ENCODE assay signal across 8 cellular contexts in the genomic region with DNA sequence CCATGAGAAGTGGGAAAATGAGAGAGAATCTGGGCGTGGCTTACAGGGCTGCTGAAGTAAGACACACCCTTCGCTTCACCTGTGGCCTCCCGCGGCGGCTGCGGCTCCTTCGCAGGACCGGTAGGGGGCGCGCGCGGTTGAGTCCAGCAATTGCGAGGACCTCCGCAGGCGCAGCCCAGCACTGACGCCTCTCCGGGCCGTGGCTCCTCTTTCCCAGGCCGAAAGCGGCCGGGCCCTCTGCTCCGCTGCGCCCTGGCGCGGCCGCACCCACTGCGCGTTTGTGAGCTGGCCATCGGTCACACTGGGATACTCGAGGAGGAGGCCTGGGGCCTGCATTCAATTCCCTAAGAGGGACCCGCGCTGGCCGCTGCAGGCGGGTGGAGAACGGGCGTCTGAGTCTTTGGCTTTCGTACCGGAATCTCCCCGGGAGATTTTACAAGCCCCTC. TPM values are rescaled to one million over a fixed set of nuclear protein-coding genes. Genes with fewer than 3 reads are reported as not detected.
A peak's percentile ranks its signal among the peaks of the same experiment; 100 is the strongest.
DNase-seq lines count a peak whose midpoint lies in the region; ATAC-seq and TF ChIP-seq lines count a peak whose summit lies in the region.

A gene (minus strand): TSS at position 215 of the 446 bp plus-strand sequence. CDS start 13,940 bp downstream, outside the sequence.

- ATAC-seq in GM19035 (IDR thresholded peaks at IDR 0.05; ENCODE audit: unreplicated experiment) = peak; percentile 99
- peak; percentile 99 for ATAC-seq in HG03354 (IDR thresholded peaks at IDR 0.05; ENCODE audit: poor library complexity, severe bottlenecking, unreplicated experiment)

- no peak for TF ChIP-seq POLR2A in erythroblast (IDR thresholded peaks at IDR 0.05; ENCODE audit: low read length)

- peak; percentile 79 to 81 for DNase-seq in AML-193 (lab: John Stamatoyannopoulos, UW)
- peak; percentile 96 to 98 for DNase-seq in NOMO-1 (lab: John Stamatoyannopoulos, UW; ENCODE audit: unreplicated experiment in 2 of 2)
- DNase-seq in activated T-cell treated with anti-CD3 and anti-CD28 coated beads for 48 hours (ENCODE audit: low read depth) = peak; percentile 90
- DNase-seq in erythroblast (lab: John Stamatoyannopoulos, UW) = peak; percentile 89 to 90
- peak; percentile 92 for DNase-seq in mucosa of gallbladder (ENCODE audit: low spot score)
- peak; percentile 71 to 79 for DNase-seq in stimulated activated CD8-positive, alpha-beta memory T cell treated with anti-CD3 and anti-CD28 coated beads, Interleukin-4, amount 100 ng/mL, for 1 hour (ENCODE audit: low read depth in 2 of 2, low spot score in 1 of 2)

RNA-seq across cellular contexts. Expression of the gene that starts here (rescaled TPM):
- not detected for total RNA-seq in mucosa of gallbladder

Comparison
In these comparisons a context has a peak if more than half of its experiments do, and no peak if none do; other contexts are left out.
1. Peak in every context shown above with its lines: DNase-seq and ATAC-seq.
2. Peak in DNase-seq in mucosa of gallbladder; RNA of the gene not detected or under 1 TPM.